In genomic region chr12:96237035-96237434, GRCh38 we compare ENCODE assay signal across 10 cellular contexts. TPM values are rescaled to one million over a fixed set of nuclear protein-coding genes. Genes with fewer than 3 reads are reported as not detected.
DNase-seq lines count a peak whose midpoint lies in the region; ATAC-seq and TF ChIP-seq lines count a peak whose summit lies in the region.
"Had no signal": no experiment of that assay in that cellular context is flagged by ENCODE, and none has a peak within 500 bp of the region (broad histone marks: within the 10 kb centered on the region; RNA-seq: fewer than 3 reads in every experiment).

No MANE protein-coding gene starts in this region.

- 78 to 83% methylated on average over 7 of the region's 7 CpGs for WGBS in heart right ventricle, 2 donors

- intact Hi-C loops in heart right ventricle (cut with DNase I): loop anchor here in 5 of 10 donors (5.0 to 10.0 kb wide), 3 partner anchors 158 to 168 kb away; partner anchors contain the start of gene CDK17 (in 2 of the 5)
- intact Hi-C loops in left cardiac atrium (cut with DNase I): loop anchor here in 1 of 2 donors (10.0 kb wide), 1 partner anchor 158 kb away; no protein-coding TSS in a partner anchor
- intact Hi-C loops in uterus (cut with DNase I; ENCODE audit: low total_unique reads): loop anchor here (10.0 kb wide), 1 partner anchor 158 kb away; no protein-coding TSS in a partner anchor

- no peaks in the 10 kb centered on the region for H3K9me3 Mint-ChIP-seq in central memory CD8-positive, alpha-beta T cell

- TF ChIP-seq POLR2A in uterus (IDR thresholded peaks at IDR 0.05): no peak

- H3K4me1 ChIP-seq in heart right ventricle: peaks cover 63 to 99% (median 92%) of the 10 kb centered on the region in 9 donors
- peaks cover 36 to 70% of the 10 kb centered on the region in 2 donors for H3K4me1 ChIP-seq in muscle layer of duodenum (ENCODE audit: control insufficient read depth in 1 of 2, insufficient read depth in 2 of 2, low read length in 2 of 2)
- peaks cover 45 to 55% of the 10 kb centered on the region in 2 donors for H3K4me1 ChIP-seq in uterus

- H3K4me3 ChIP-seq in heart right ventricle: no peak overlapping the region
- H3K4me3 ChIP-seq in muscle layer of duodenum (ENCODE audit: low read depth in 1 of 2, low read length in 2 of 2): peak overlapping the region in 1 of 2 donors; percentile 43
- H3K4me3 ChIP-seq in uterus: no peak overlapping the region

- no peak for TF ChIP-seq CTCF in heart right ventricle (IDR thresholded peaks at IDR 0.05)
- no peak for TF ChIP-seq CTCF in uterus (IDR thresholded peaks at IDR 0.05)

- peaks cover 23% of the 10 kb centered on the region for H3K36me3 Mint-ChIP-seq in central memory CD8-positive, alpha-beta T cell (ENCODE audit: insufficient read depth)

- H3K27ac ChIP-seq in heart right ventricle: peak overlapping the region; percentile 41 to 86 (median 74)
- peak overlapping the region; percentile 87 for H3K27ac ChIP-seq in muscle layer of duodenum (ENCODE audit: low read length)
- peak overlapping the region; percentile 88 to 96 for H3K27ac ChIP-seq in uterus

- peak overlapping the region; percentile 98 for H3K27ac Mint-ChIP-seq in central memory CD8-positive, alpha-beta T cell (ENCODE audit: low read depth)

- no peak for DNase-seq in heart right ventricle
- no peak for DNase-seq in left cardiac atrium
- no peak for DNase-seq in central memory CD8-positive, alpha-beta T cell (ENCODE audit: low spot score in 2 of 2)
- peak in 1 of 2 donors; percentile 51 for DNase-seq in uterus
- no peak for DNase-seq in stimulated activated CD4-positive, alpha-beta T cell treated with anti-CD3 and anti-CD28 coated beads, Interleukin-2, amount 100 ng/mL, for 48 hours
- no peak for DNase-seq in foreskin melanocyte
- no peak for DNase-seq in D341Med (ENCODE audit: low spot score)
- DNase-seq: BE2C, NCI-H1930 had no signal

- H3K4me1 Mint-ChIP-seq in central memory CD8-positive, alpha-beta T cell: peaks cover 73% of the 10 kb centered on the region

- no peaks in the 10 kb centered on the region for H3K27me3 Mint-ChIP-seq in central memory CD8-positive, alpha-beta T cell

- H3K9me3 ChIP-seq in heart right ventricle (no peaks in the 10 kb centered on the region), muscle layer of duodenum (ENCODE audit: control insufficient read depth in 1 of 2, low read length in 2 of 2) (no peaks in the 10 kb centered on the region), uterus (no peaks in the 10 kb centered on the region)
- H3K9me3 ChIP-seq: BE2C had no signal

- no peak for ATAC-seq in heart right ventricle
- ATAC-seq in left cardiac atrium: no peak
- ATAC-seq in central memory CD8-positive, alpha-beta T cell (replicated peaks; ENCODE audit: extremely low read depth, poor library complexity, severe bottlenecking): no peak

- H3K27me3 ChIP-seq in heart right ventricle (no peaks in the 10 kb centered on the region), muscle layer of duodenum (ENCODE audit: low read depth, low read length) (no peaks in the 10 kb centered on the region), uterus (no peaks in the 10 kb centered on the region)
- H3K27me3 ChIP-seq: BE2C had no signal

- H3K36me3 ChIP-seq in heart right ventricle (peaks cover 0 to 14% (median 0%) of the 10 kb centered on the region in 9 donors), muscle layer of duodenum (ENCODE audit: control insufficient read depth in 1 of 2, insufficient read depth in 2 of 2, low read length in 2 of 2) (no peaks in the 10 kb centered on the region), uterus (no peaks in the 10 kb centered on the region)
- H3K36me3 ChIP-seq: BE2C had no signal

- H3K4me3 Mint-ChIP-seq in central memory CD8-positive, alpha-beta T cell: peak overlapping the region; percentile 57

RNA-seq across cellular contexts. Expression of gene ELK3, which starts 42.9 kb away (rescaled TPM):
- total RNA-seq in heart right ventricle (10 to 100 TPM; 11.7 to 33.0 (median 22.3) TPM), left cardiac atrium (10 to 100 TPM; 18.4 to 28.7 TPM), uterus (10 to 100 TPM; 36.8 to 81.1 (median 44.9) TPM)
- 10 to 100 TPM in 1 of 2 donors, 1 to 10 TPM in 1; 6.6 to 14.8 TPM for polyA plus RNA-seq in heart right ventricle
